ENCODE assay signal across 15 cellular contexts in genomic region chr14:70189678-70190077, GRCh38. TPM values are rescaled to one million over a fixed set of nuclear protein-coding genes. Genes with fewer than 3 reads are reported as not detected.
DNase-seq lines count a peak whose midpoint lies in the region; ATAC-seq and TF ChIP-seq lines count a peak whose summit lies in the region.
"Had no signal": no experiment of that assay in that cellular context is flagged by ENCODE, and none has a peak within 500 bp of the region (broad histone marks: within the 10 kb centered on the region; RNA-seq: fewer than 3 reads in every experiment).

No MANE protein-coding gene starts in this region.

- H3K4me1 Mint-ChIP-seq in stimulated activated naive B cell treated with anti-CD40 and anti-IgM and Interleukin-4, amounts not matched to agents 10 μg/mL and 1 μg/mL and 100 μg/mL, for 72 hours = peaks cover 17 to 32% of the 10 kb centered on the region in 2 donors

- no peak for ATAC-seq in Right ventricle myocardium superior (ENCODE audit: poor library complexity)
- no peak for ATAC-seq in stimulated activated naive B cell treated with anti-CD40 and anti-IgM and Interleukin-4, amounts not matched to agents 10 μg/mL and 1 μg/mL and 100 μg/mL, for 72 hours (replicated peaks)
- no peak for ATAC-seq in GM21576 (IDR thresholded peaks at IDR 0.05; ENCODE audit: unreplicated experiment)
- ATAC-seq: HCT116 had no signal

- no peak for DNase-seq in right atrium auricular region (ENCODE audit: low spot score)
- DNase-seq in Right ventricle myocardium superior = no peak
- no peak for DNase-seq in SJSA1 (ENCODE audit: low read depth in 1 of 2, low spot score in 2 of 2)
- DNase-seq in stimulated activated naive B cell treated with anti-CD40 and anti-IgM and Interleukin-4, amounts not matched to agents 10 μg/mL and 1 μg/mL and 100 μg/mL, for 72 hours = no peak
- no peak for DNase-seq in NAMALWA (ENCODE audit: low spot score)
- DNase-seq in DMS114 treated with DMSO at 0.1 percent for 48 hours (lab: John Stamatoyannopoulos, UW; ENCODE audit: unreplicated experiment) = no peak
- DNase-seq: activated CD4-positive, alpha-beta T cell treated with anti-CD3 and anti-CD28 coated beads, Interleukin-2, amount 50 U/mL, for 48 hours; central memory CD4-positive, alpha-beta T cell; foreskin melanocyte; stimulated activated CD4-positive, alpha-beta T cell treated with anti-CD3 and anti-CD28 coated beads, Interleukin-4, amount 100 ng/mL, for 1 hour; tibial artery had no signal

- no peak overlapping the region for H3K27ac Mint-ChIP-seq in stimulated activated naive B cell treated with anti-CD40 and anti-IgM and Interleukin-4, amounts not matched to agents 10 μg/mL and 1 μg/mL and 100 μg/mL, for 72 hours

- peak overlapping the region; percentile 44 to 57 for H3K4me3 ChIP-seq in right atrium auricular region
- H3K4me3 ChIP-seq in SJSA1 = peak overlapping the region; percentile 63
- H3K4me3 ChIP-seq in iPS-20b (ENCODE audit: low read length) = peak overlapping the region; percentile 81; the same call in 1 of the 2 replicates
- H3K4me3 ChIP-seq: mucosa of descending colon had no signal

- H3K27ac ChIP-seq in right atrium auricular region (peak overlapping the region in 1 of 2 donors; percentile 80), SJSA1 (no peak overlapping the region), iPS-20b (ENCODE audit: low read length) (no peak overlapping the region)
- H3K27ac ChIP-seq: tibial artery had no signal

- no peak for TF ChIP-seq CTCF in right atrium auricular region (IDR thresholded peaks at IDR 0.05)

- peak overlapping the region; percentile 76 to 87 for H3K4me3 Mint-ChIP-seq in stimulated activated naive B cell treated with anti-CD40 and anti-IgM and Interleukin-4, amounts not matched to agents 10 μg/mL and 1 μg/mL and 100 μg/mL, for 72 hours

- H3K9me3 Mint-ChIP-seq in stimulated activated naive B cell treated with anti-CD40 and anti-IgM and Interleukin-4, amounts not matched to agents 10 μg/mL and 1 μg/mL and 100 μg/mL, for 72 hours = peaks cover 0 to 3% of the 10 kb centered on the region in 2 donors

- H3K36me3 Mint-ChIP-seq in stimulated activated naive B cell treated with anti-CD40 and anti-IgM and Interleukin-4, amounts not matched to agents 10 μg/mL and 1 μg/mL and 100 μg/mL, for 72 hours = no peaks in the 10 kb centered on the region

- peaks cover 67 to 76% of the 10 kb centered on the region in 2 donors for H3K27me3 Mint-ChIP-seq in stimulated activated naive B cell treated with anti-CD40 and anti-IgM and Interleukin-4, amounts not matched to agents 10 μg/mL and 1 μg/mL and 100 μg/mL, for 72 hours

- intact Hi-C loops in Right ventricle myocardium superior (cut with DNase I) = no loop called here

- H3K36me3 ChIP-seq in right atrium auricular region = no peaks in the 10 kb centered on the region
- H3K36me3 ChIP-seq in SJSA1 = no peaks in the 10 kb centered on the region
- H3K36me3 ChIP-seq in iPS-20b (ENCODE audit: insufficient read depth, low read depth, low read length) = no peaks in the 10 kb centered on the region
- H3K36me3 ChIP-seq: tibial artery had no signal

- H3K4me1 ChIP-seq in right atrium auricular region (peaks cover 0 to 28% of the 10 kb centered on the region in 2 donors), SJSA1 (replicated peaks) (peaks cover 20% of the 10 kb centered on the region), iPS-20b (ENCODE audit: insufficient read depth, low read length) (peaks cover 5% of the 10 kb centered on the region; the same call in 1 of the 2 replicates)

- no peaks in the 10 kb centered on the region for H3K9me3 ChIP-seq in right atrium auricular region
- no peaks in the 10 kb centered on the region for H3K9me3 ChIP-seq in SJSA1 (replicated peaks)
- H3K9me3 ChIP-seq in iPS-20b (ENCODE audit: insufficient read depth, low read depth, low read length) = no peaks in the 10 kb centered on the region
- H3K9me3 ChIP-seq: mucosa of descending colon, tibial artery had no signal

- H3K9ac ChIP-seq in iPS-20b (ENCODE audit: low read depth, low read length) = no peak overlapping the region

- no peaks in the 10 kb centered on the region for H3K27me3 ChIP-seq in right atrium auricular region
- no peaks in the 10 kb centered on the region for H3K27me3 ChIP-seq in SJSA1 (replicated peaks)
- H3K27me3 ChIP-seq in iPS-20b (ENCODE audit: insufficient read depth, low read length) = peaks cover 71% of the 10 kb centered on the region

RNA-seq across cellular contexts. Expression of gene SLC8A3, which starts 0.9 kb away (rescaled TPM):
- total RNA-seq in right atrium auricular region = 1 to 10 TPM; 1.3 to 1.4 TPM
- 0.16 TPM for total RNA-seq in Right ventricle myocardium superior
- total RNA-seq in SJSA1 (2014; rRNA removed; shearing (Covaris generic)) = 4.5 and 5.2 TPM in 2 replicates
